ENCODE assay signal across 13 cellular contexts in genomic region chr12:62761658-62762057, GRCh38.
DNase-seq lines count a peak whose midpoint lies in the region; TF ChIP-seq lines count a peak whose summit lies in the region.
"Had no signal": no experiment of that assay in that cellular context is flagged by ENCODE, and none has a peak within 500 bp of the region (broad histone marks: within the 10 kb centered on the region; RNA-seq: fewer than 3 reads in every experiment).

No MANE protein-coding gene starts in this region.

- no peak overlapping the region for H3K4me3 ChIP-seq in cardiac fibroblast (replicated peaks in 1 of 2; ENCODE audit: low read depth in 2 of 2, low read length in 2 of 2)
- H3K4me3 ChIP-seq: GM23338 had no signal

- TF ChIP-seq CTCF in cardiac fibroblast (IDR thresholded peaks at IDR 0.05; ENCODE audit: low read depth, low read length), result no peak

- DNase-seq in GOT3 (lab: John Stamatoyannopoulos, UW), result peak; percentile 99
- DNase-seq in cardiac fibroblast (ENCODE audit: low read depth in 2 of 2), result peak; percentile 33 to 91
- DNase-seq in islet precursor cell, result peak; percentile 32
- DNase-seq in stromal cell of bone marrow (ENCODE audit: low read depth), result peak; percentile 96
- DNase-seq in NCI-H524 (lab: John Stamatoyannopoulos, UW), result no peak
- no peak for DNase-seq in germinal center (ENCODE audit: low spot score)
- DNase-seq in NCI-H1417 treated with DMSO at 0.1 percent for 48 hours (lab: John Stamatoyannopoulos, UW), result no peak
- DNase-seq: activated CD4-positive, alpha-beta memory T cell treated with anti-CD3 and anti-CD28 coated beads, Interleukin-2, amount 10 ng/mL, durations not matched to agents 7 days and 5 days; hypothalamus; NCI-H1930; posterior cingulate gyrus; stimulated activated naive CD8-positive, alpha-beta T cell treated with anti-CD3 and anti-CD28 coated beads, Interleukin-15, amount 100 ng/mL, for 72 hours had no signal

Comparison
In these comparisons a context has a peak if more than half of its experiments do, and no peak if none do; other contexts are left out.
1. DNase-seq: peak in GOT3 (single experiment), cardiac fibroblast (2 of 2), islet precursor cell (single experiment) and stromal cell of bone marrow (single experiment); none in NCI-H524 (0 of 2), germinal center (single experiment) and NCI-H1417 treated with DMSO at 0.1 percent for 48 hours (single experiment).